In genomic region chr20:34268851-34269668, GRCh38 we compare ENCODE assay signal across 8 cellular contexts. TPM values are rescaled to one million over a fixed set of nuclear protein-coding genes. Genes with fewer than 3 reads are reported as not detected.
DNase-seq lines count a peak whose midpoint lies in the region; ATAC-seq and TF ChIP-seq lines count a peak whose summit lies in the region.

No MANE protein-coding gene starts in this region.

- H3K4me3 ChIP-seq in HUES48 (ENCODE audit: low read depth, low read length) = peak overlapping the region; percentile 56
- peak overlapping the region; percentile 0 to 64 (median 32) for H3K4me3 ChIP-seq in spleen

- H3K9me3 ChIP-seq in HUES48 (ENCODE audit: control insufficient read depth, insufficient read depth, low read length) (no peaks in the 10 kb centered on the region), spleen (no peaks in the 10 kb centered on the region)

- WGBS in spleen, 5 donors = 10 to 27% (median 14%) methylated on average over 36 to 59 of the region's 59 CpGs

- peak overlapping the region; percentile 53 for H3K9ac ChIP-seq in HUES48 (ENCODE audit: low read depth, low read length)

- TF ChIP-seq POLR2A in spleen (IDR thresholded peaks at IDR 0.05) = no peak

- no peaks in the 10 kb centered on the region for H3K4me1 ChIP-seq in HUES48 (ENCODE audit: control insufficient read depth, insufficient read depth, low read length)
- peaks cover 0 to 21% (median 15%) of the 10 kb centered on the region in 6 donors for H3K4me1 ChIP-seq in spleen

- H3K27ac ChIP-seq in HUES48 (ENCODE audit: low read depth, low read length) = no peak overlapping the region
- H3K27ac ChIP-seq in spleen = no peak overlapping the region

- ATAC-seq in GM21619 (IDR thresholded peaks at IDR 0.05; ENCODE audit: unreplicated experiment) (no peak), GM21576 (IDR thresholded peaks at IDR 0.05; ENCODE audit: unreplicated experiment) (no peak)

- TF ChIP-seq CTCF in spleen (IDR thresholded peaks at IDR 0.05 in 8 of 11, conservative IDR thresholded peaks at IDR 0.05 in 3 of 11) = no peak

- H3K36me3 ChIP-seq in HUES48 (ENCODE audit: control insufficient read depth, insufficient read depth, low read length) (peaks cover 6% of the 10 kb centered on the region), spleen (peaks cover 0 to 16% (median 0%) of the 10 kb centered on the region in 6 donors)

- DNase-seq in astrocyte of the hippocampus (ENCODE audit: low read depth, low spot score) (peak; percentile 59), iPS-NIHi11 (ENCODE audit: low spot score) (peak; percentile 49), spleen (peak; percentile 84), OCI-M2 (lab: John Stamatoyannopoulos, UW; ENCODE audit: unreplicated experiment) (no peak), D341Med (ENCODE audit: low spot score) (no peak)

- peaks cover 4% of the 10 kb centered on the region; the same call in 1 of the 2 replicates for H3K27me3 ChIP-seq in HUES48 (ENCODE audit: control insufficient read depth, insufficient read depth, low read length)
- peaks cover 0 to 16% (median 0%) of the 10 kb centered on the region in 7 donors for H3K27me3 ChIP-seq in spleen (replicated peaks in 1 of 7)

- intact Hi-C loops in spleen (cut with DNase I; ENCODE audit: low total_unique reads) = no loop called here

RNA-seq across cellular contexts. Expression of gene ASIP, which starts 27.8 kb away (rescaled TPM):
- not detected for total RNA-seq in spleen
- 1 to 10 TPM in 2 of 3 donors, under 1 TPM in 1; 0.63 to 2.7 (median 1.7) TPM for polyA plus RNA-seq in spleen

RNA-seq across cellular contexts. Expression of gene AHCY, which starts 34.1 kb away (rescaled TPM):
- total RNA-seq in spleen = 10 to 100 TPM; 35.0 to 56.0 (median 46.3) TPM
- 10 to 100 TPM; 45.9 to 67.1 (median 55.2) TPM for polyA plus RNA-seq in spleen

Comparison
In these comparisons a context has a peak if more than half of its experiments do, and no peak if none do; other contexts are left out.
1. DNase-seq: peak in astrocyte of the hippocampus (single experiment), iPS-NIHi11 (single experiment) and spleen (single experiment); none in OCI-M2 (single experiment) and D341Med (single experiment).